Comparison of ENCODE assay signal across 14 cellular contexts in the genomic region with DNA sequence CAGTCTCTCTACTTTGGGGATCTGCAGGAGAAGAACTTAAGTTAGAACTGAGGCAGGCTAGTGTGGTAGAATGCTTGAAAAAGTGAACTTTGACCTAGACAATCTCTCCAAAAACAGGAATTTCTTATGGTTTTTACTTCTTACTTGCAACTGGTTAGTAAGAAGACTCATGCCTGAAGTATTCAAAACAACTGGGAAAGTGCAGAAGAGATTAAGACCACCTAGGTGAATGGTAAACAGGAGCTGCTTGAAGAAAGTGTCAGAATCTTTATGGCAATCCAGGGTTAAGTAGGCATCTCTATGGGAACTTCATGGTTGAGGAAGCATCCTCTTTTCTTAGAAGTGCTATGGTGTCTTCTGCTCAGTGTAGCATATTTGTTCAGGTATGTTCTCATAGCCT.
DNase-seq lines count a peak whose midpoint lies in the region; ATAC-seq lines count a peak whose summit lies in the region.
"Had no signal": no experiment of that assay in that cellular context is flagged by ENCODE, and none has a peak within 500 bp of the region (broad histone marks: within the 10 kb centered on the region; RNA-seq: fewer than 3 reads in every experiment).

No MANE protein-coding gene starts in this region.

- H3K36me3 ChIP-seq in SJSA1, result no peaks in the 10 kb centered on the region
- H3K36me3 ChIP-seq: HAP-1 had no signal

- H3K9me3 ChIP-seq in SJSA1 (replicated peaks), result no peaks in the 10 kb centered on the region
- H3K9me3 ChIP-seq: HAP-1 had no signal

- ATAC-seq in activated CD8-positive, alpha-beta T cell treated with anti-CD3 and anti-CD28 coated beads, Interleukin-2, amount 10 ng/mL, durations not matched to agents 7 days and 5 days, result no peak
- ATAC-seq: GM23338 had no signal

- peak overlapping the region; percentile 50 for H3K27ac ChIP-seq in SJSA1

- H3K4me3 ChIP-seq in SJSA1, result no peak overlapping the region
- H3K4me3 ChIP-seq: GM23338, HAP-1 had no signal

- no peaks in the 10 kb centered on the region for H3K9me3 Mint-ChIP-seq in activated CD8-positive, alpha-beta T cell treated with anti-CD3 and anti-CD28 coated beads, Interleukin-2, amount 10 ng/mL, durations not matched to agents 7 days and 5 days (ENCODE audit: insufficient read depth)
- H3K9me3 Mint-ChIP-seq: GM23338 had no signal

- H3K27ac Mint-ChIP-seq in activated CD8-positive, alpha-beta T cell treated with anti-CD3 and anti-CD28 coated beads, Interleukin-2, amount 10 ng/mL, durations not matched to agents 7 days and 5 days, result no peak overlapping the region
- H3K27ac Mint-ChIP-seq: CD4-positive, alpha-beta memory T cell; GM23338 had no signal

- CTCF ChIA-PET in activated CD8-positive, alpha-beta T cell treated with anti-CD3 and anti-CD28 coated beads, Interleukin-2, amount 10 ng/mL, durations not matched to agents 7 days and 5 days (lab: Charles Lee), result no interaction called here

- H3K4me1 Mint-ChIP-seq in activated CD8-positive, alpha-beta T cell treated with anti-CD3 and anti-CD28 coated beads, Interleukin-2, amount 10 ng/mL, durations not matched to agents 7 days and 5 days (ENCODE audit: low read depth), result no peaks in the 10 kb centered on the region
- H3K4me1 Mint-ChIP-seq: CD4-positive, alpha-beta memory T cell; GM23338 had no signal

- H3K4me1 ChIP-seq in SJSA1 (replicated peaks), result peaks cover 27% of the 10 kb centered on the region
- H3K4me1 ChIP-seq: HAP-1 had no signal

- no peaks in the 10 kb centered on the region for H3K27me3 Mint-ChIP-seq in activated CD8-positive, alpha-beta T cell treated with anti-CD3 and anti-CD28 coated beads, Interleukin-2, amount 10 ng/mL, durations not matched to agents 7 days and 5 days (ENCODE audit: low read depth)
- H3K27me3 Mint-ChIP-seq: CD4-positive, alpha-beta memory T cell had no signal

- DNase-seq in HS-27A (ENCODE audit: low read depth) (peak; percentile 19), SJSA1 (ENCODE audit: low read depth in 1 of 2, low spot score in 2 of 2) (peak in 1 of 2 experiments; percentile 80), cerebellar cortex (ENCODE audit: low spot score) (peak; percentile 51), T-helper 1 cell (no peak)
- no peak for DNase-seq in effector CD8-positive, alpha-beta T cell (lab: John Stamatoyannopoulos, UW)
- no peak for DNase-seq in NK-92 treated with Interleukin-12 subunit alpha and Interleukin-12 subunit beta, amount 100 ng/mL, for 24 hours (lab: John Stamatoyannopoulos, UW)
- DNase-seq in activated CD8-positive, alpha-beta T cell treated with anti-CD3 and anti-CD28 coated beads, Interleukin-2, amount 10 ng/mL, durations not matched to agents 7 days and 5 days, result no peak
- DNase-seq: C1 segment of cervical spinal cord; Calu3; CD4-positive, alpha-beta memory T cell; DMS53; DMS79 treated with DMSO at 0.1 percent for 48 hours had no signal

- H3K27me3 ChIP-seq in SJSA1 (replicated peaks), result no peaks in the 10 kb centered on the region

- POLR2A ChIA-PET in activated CD8-positive, alpha-beta T cell treated with anti-CD3 and anti-CD28 coated beads, Interleukin-2, amount 10 ng/mL, durations not matched to agents 7 days and 5 days (lab: Charles Lee), result no interaction called here

- no peaks in the 10 kb centered on the region for H3K36me3 Mint-ChIP-seq in activated CD8-positive, alpha-beta T cell treated with anti-CD3 and anti-CD28 coated beads, Interleukin-2, amount 10 ng/mL, durations not matched to agents 7 days and 5 days (ENCODE audit: low read depth)
- H3K36me3 Mint-ChIP-seq: CD4-positive, alpha-beta memory T cell had no signal

- H3K4me3 Mint-ChIP-seq in activated CD8-positive, alpha-beta T cell treated with anti-CD3 and anti-CD28 coated beads, Interleukin-2, amount 10 ng/mL, durations not matched to agents 7 days and 5 days, result no peak overlapping the region
- H3K4me3 Mint-ChIP-seq: CD4-positive, alpha-beta memory T cell; GM23338 had no signal

Comparison
In these comparisons a context has a peak if more than half of its experiments do, and no peak if none do; other contexts are left out.
1. DNase-seq: peak in HS-27A (single experiment) and cerebellar cortex (single experiment); none in effector CD8-positive, alpha-beta T cell (single experiment), NK-92 treated with Interleukin-12 subunit alpha and Interleukin-12 subunit beta, amount 100 ng/mL, for 24 hours (single experiment), T-helper 1 cell (0 of 5) and activated CD8-positive, alpha-beta T cell treated with anti-CD3 and anti-CD28 coated beads, Interleukin-2, amount 10 ng/mL, durations not matched to agents 7 days and 5 days (single experiment).